ENCODE assay signal across 12 cellular contexts in the genomic region with DNA sequence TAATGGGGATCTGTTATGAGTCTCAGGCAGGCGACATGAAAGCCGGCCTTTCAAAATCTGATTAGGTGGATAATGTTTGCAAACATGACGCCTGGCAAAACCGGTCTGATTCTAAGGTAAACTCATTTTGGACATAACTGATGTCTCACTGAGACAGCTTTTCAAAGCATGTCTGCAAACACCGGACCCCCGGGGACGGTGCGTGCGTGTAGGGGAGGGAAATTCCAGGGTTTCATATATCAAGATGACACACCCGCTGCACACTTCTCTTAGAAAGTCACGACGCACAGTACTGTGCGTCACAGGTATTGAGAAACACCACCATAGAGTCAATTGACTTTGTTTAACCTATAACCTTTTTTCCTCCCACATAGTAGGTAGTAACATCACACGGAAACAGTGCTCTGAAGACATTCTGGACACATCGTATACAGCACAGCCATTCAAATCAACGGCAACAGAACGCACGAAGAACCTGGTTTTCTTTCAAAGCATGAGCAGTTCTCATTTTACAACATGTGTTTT. TPM values are rescaled to one million over a fixed set of nuclear protein-coding genes. Genes with fewer than 3 reads are reported as not detected.
DNase-seq lines count a peak whose midpoint lies in the region; ATAC-seq and TF ChIP-seq lines count a peak whose summit lies in the region.
"Had no signal": no experiment of that assay in that cellular context is flagged by ENCODE, and none has a peak within 500 bp of the region (broad histone marks: within the 10 kb centered on the region; RNA-seq: fewer than 3 reads in every experiment).

No MANE protein-coding gene starts in this region.

- H4K8ac ChIP-seq in trophoblast cell (ENCODE audit: low read depth, low read length) = no peak overlapping the region

- no peak for TF ChIP-seq CTCF in LNCaP clone FGC (IDR thresholded peaks at IDR 0.05; ENCODE audit: control insufficient read depth, extremely low read depth, insufficient read depth)
- TF ChIP-seq CTCF in osteocyte (IDR thresholded peaks at IDR 0.05) = no peak

- H3K14ac ChIP-seq in trophoblast cell (ENCODE audit: low read length) = no peak overlapping the region

- no peak overlapping the region for H3K23ac ChIP-seq in trophoblast cell (ENCODE audit: low read length)

- no peaks in the 10 kb centered on the region for H3K4me1 ChIP-seq in trophoblast cell (ENCODE audit: control insufficient read depth in 1 of 2, insufficient read depth in 2 of 2, low read length in 2 of 2)

- H2BK120ac ChIP-seq in trophoblast cell (ENCODE audit: insufficient read depth, low read length, poor library complexity) = no peak overlapping the region

- no peak overlapping the region for H3K9ac ChIP-seq in trophoblast cell (ENCODE audit: low read length)

- no peak overlapping the region for H4K91ac ChIP-seq in trophoblast cell (ENCODE audit: low read depth, low read length)

- peak overlapping the region; percentile 7; the same call in 1 of the 2 replicates for H3K4me3 ChIP-seq in LNCaP clone FGC (ENCODE audit: low read depth, low read length)
- H3K4me3 ChIP-seq in trophoblast cell (ENCODE audit: low read depth, low read length) = no peak overlapping the region
- H3K4me3 ChIP-seq: gastroesophageal sphincter, spleen had no signal

- peak overlapping the region; percentile 15 for H3K27ac Mint-ChIP-seq in activated naive CD8-positive, alpha-beta T cell treated with anti-CD3 and anti-CD28 coated beads, Interleukin-2, amount 50 U/mL, for 24 hours
- no peak overlapping the region for H3K27ac Mint-ChIP-seq in osteocyte (ENCODE audit: unreplicated experiment)
- H3K27ac Mint-ChIP-seq: T-helper 1 cell treated with Interleukin-12 subunit alpha and Interleukin-12 subunit beta and Interleukin-4 antibody, amounts not matched to agents 30 μg/mL and 1 μg/mL, for 36 hours had no signal

- peaks cover 4 to 20% of the 10 kb centered on the region in 2 experiments for H3K36me3 ChIP-seq in trophoblast cell (ENCODE audit: control insufficient read depth in 1 of 2, insufficient read depth in 2 of 2, low read length in 2 of 2)

- H3K79me1 ChIP-seq in trophoblast cell (ENCODE audit: low read length) = no peaks in the 10 kb centered on the region

- no peak overlapping the region for H2AK5ac ChIP-seq in trophoblast cell (ENCODE audit: low read length)

- H4K12ac ChIP-seq in trophoblast cell (ENCODE audit: low read depth, low read length) = no peak overlapping the region

- WGBS in trophoblast cell (ENCODE audit: extremely low coverage, insufficient coverage, insufficient read length) = no CpG with 5 or more reads among the region's 18 CpGs

- peaks cover 30% of the 10 kb centered on the region for H3K4me1 Mint-ChIP-seq in activated naive CD8-positive, alpha-beta T cell treated with anti-CD3 and anti-CD28 coated beads, Interleukin-2, amount 50 U/mL, for 24 hours
- peaks cover 3% of the 10 kb centered on the region for H3K4me1 Mint-ChIP-seq in osteocyte (ENCODE audit: unreplicated experiment)

- no peaks in the 10 kb centered on the region for H3K79me2 ChIP-seq in trophoblast cell (ENCODE audit: control insufficient read depth, insufficient read depth, low read length, poor library complexity)

- H3K4me2 ChIP-seq in trophoblast cell (ENCODE audit: low read length) = no peak overlapping the region

- no peaks in the 10 kb centered on the region for H3K27me3 Mint-ChIP-seq in activated naive CD8-positive, alpha-beta T cell treated with anti-CD3 and anti-CD28 coated beads, Interleukin-2, amount 50 U/mL, for 24 hours
- H3K27me3 Mint-ChIP-seq in osteocyte (ENCODE audit: unreplicated experiment) = no peaks in the 10 kb centered on the region

- peaks cover 22% of the 10 kb centered on the region for H3K36me3 Mint-ChIP-seq in activated naive CD8-positive, alpha-beta T cell treated with anti-CD3 and anti-CD28 coated beads, Interleukin-2, amount 50 U/mL, for 24 hours (ENCODE audit: low read depth)
- peaks cover 30% of the 10 kb centered on the region for H3K36me3 Mint-ChIP-seq in osteocyte (ENCODE audit: unreplicated experiment)

- no peak overlapping the region for H3K27ac ChIP-seq in trophoblast cell (ENCODE audit: low read depth, low read length)
- H3K27ac ChIP-seq: gastroesophageal sphincter, HL-60, spleen had no signal

- no peak overlapping the region for H2AFZ ChIP-seq in trophoblast cell (ENCODE audit: insufficient read depth, low read length, poor library complexity)

- H3K18ac ChIP-seq in trophoblast cell (ENCODE audit: low read length) = no peak overlapping the region

- H3K27me3 ChIP-seq in trophoblast cell (ENCODE audit: insufficient read depth, low read length) = no peaks in the 10 kb centered on the region
- H3K27me3 ChIP-seq: gastroesophageal sphincter, spleen had no signal

- no peaks in the 10 kb centered on the region for H3K9me3 ChIP-seq in trophoblast cell (ENCODE audit: insufficient read depth, low read depth, low read length)
- H3K9me3 ChIP-seq: gastroesophageal sphincter, spleen had no signal

- no peak overlapping the region for H2BK12ac ChIP-seq in trophoblast cell (ENCODE audit: low read length)

- no peaks in the 10 kb centered on the region for H3K9me3 Mint-ChIP-seq in activated naive CD8-positive, alpha-beta T cell treated with anti-CD3 and anti-CD28 coated beads, Interleukin-2, amount 50 U/mL, for 24 hours
- H3K9me3 Mint-ChIP-seq in osteocyte (ENCODE audit: unreplicated experiment) = no peaks in the 10 kb centered on the region
- H3K9me3 Mint-ChIP-seq: T-helper 1 cell treated with Interleukin-12 subunit alpha and Interleukin-12 subunit beta and Interleukin-4 antibody, amounts not matched to agents 30 μg/mL and 1 μg/mL, for 36 hours had no signal

- H3K4me3 Mint-ChIP-seq in activated naive CD8-positive, alpha-beta T cell treated with anti-CD3 and anti-CD28 coated beads, Interleukin-2, amount 50 U/mL, for 24 hours = no peak overlapping the region
- no peak overlapping the region for H3K4me3 Mint-ChIP-seq in osteocyte (ENCODE audit: unreplicated experiment)
- H3K4me3 Mint-ChIP-seq: T-helper 1 cell treated with Interleukin-12 subunit alpha and Interleukin-12 subunit beta and Interleukin-4 antibody, amounts not matched to agents 30 μg/mL and 1 μg/mL, for 36 hours had no signal

- no peak overlapping the region for H3K4ac ChIP-seq in trophoblast cell (ENCODE audit: low read depth, low read length)

- DNase-seq in LNCaP clone FGC (ENCODE audit: low read depth) (peak; percentile 60), trophoblast cell (peak; percentile 98), osteocyte (ENCODE audit: extremely low spot score, unreplicated experiment) (no peak), head of caudate nucleus (no peak)
- DNase-seq in activated naive CD8-positive, alpha-beta T cell treated with anti-CD3 and anti-CD28 coated beads, Interleukin-2, amount 50 U/mL, for 24 hours = no peak
- DNase-seq: HCEC 1CT, spleen had no signal

- ATAC-seq in GM19324 (IDR thresholded peaks at IDR 0.05; ENCODE audit: low FRiP score, unreplicated experiment) = peak; percentile 39
- peak; percentile 58 for ATAC-seq in activated naive CD8-positive, alpha-beta T cell treated with anti-CD3 and anti-CD28 coated beads, Interleukin-2, amount 50 U/mL, for 24 hours
- ATAC-seq in GM21717 (IDR thresholded peaks at IDR 0.05; ENCODE audit: unreplicated experiment) = no peak
- ATAC-seq: gastroesophageal sphincter had no signal

- H2BK5ac ChIP-seq in trophoblast cell (ENCODE audit: low read depth, low read length, poor library complexity) = no peak overlapping the region

- intact Hi-C loops in head of caudate nucleus (cut with DNase I) = no loop called here

RNA-seq across cellular contexts. Expression of gene TESC, which starts 43.9 kb away (rescaled TPM):
- 0.25 and 0.31 TPM in 2 replicates for polyA plus RNA-seq in trophoblast cell (2013)
- not detected in 2 replicates for total RNA-seq in osteocyte

RNA-seq across cellular contexts. Expression of gene FBXO21, which starts 47.2 kb away (rescaled TPM):
- polyA plus RNA-seq in trophoblast cell (2013) = 16.7 and 17.5 TPM in 2 replicates
- total RNA-seq in osteocyte = 49.0 and 49.8 TPM in 2 replicates

Comparison
In these comparisons a context has a peak if more than half of its experiments do, and no peak if none do; other contexts are left out.
1. DNase-seq: peak in LNCaP clone FGC (single experiment) and trophoblast cell (2 of 2); none in activated naive CD8-positive, alpha-beta T cell treated with anti-CD3 and anti-CD28 coated beads, Interleukin-2, amount 50 U/mL, for 24 hours (single experiment), osteocyte (single experiment) and head of caudate nucleus (0 of 42).